1 cellular context compared by ENCODE assay signal in genomic region chr20:63082308-63082938, GRCh38.
TF ChIP-seq lines count a peak whose summit lies in the region.

No MANE protein-coding gene starts in this region.

TF ChIP-seq in HepG2, 621 proteins besides CTCF, POLR2A, EP300 and RAD21 (continued from another document and continues in another):
- TF ChIP-seq ZHX1 (CRISPR knock-in tag; IDR thresholded peaks at IDR 0.05; ENCODE audit: low read depth) = peak; percentile 79; the same call in 1 of the 2 replicates
- TF ChIP-seq MXI1 (IDR thresholded peaks at IDR 0.05; ENCODE audit: borderline replicate concordance, low read depth, low read length) = no peak
- no peak for TF ChIP-seq SSRP1 (CRISPR knock-in tag; IDR thresholded peaks at IDR 0.05)
- peak; percentile 94; the same call in 1 of the 2 replicates for TF ChIP-seq LRRFIP1 (CRISPR knock-in tag; conservative IDR thresholded peaks at IDR 0.05)
- TF ChIP-seq TEF (CRISPR knock-in tag; IDR thresholded peaks at IDR 0.05) = peak; percentile 78; the same call in 1 of the 2 replicates
- peak; percentile 46; the same call in 1 of the 2 replicates for TF ChIP-seq ZNF614 (CRISPR knock-in tag; IDR thresholded peaks at IDR 0.05; ENCODE audit: borderline replicate concordance)
- no peak for TF ChIP-seq ZNF234 (CRISPR knock-in tag; conservative IDR thresholded peaks at IDR 0.05)
- TF ChIP-seq HDAC1 (CRISPR knock-in tag; IDR thresholded peaks at IDR 0.05) = 0 out of 2 replicates have a peak, but pooled peaks have one; percentile 30
- TF ChIP-seq JUNB (CRISPR knock-in tag; IDR thresholded peaks at IDR 0.05; ENCODE audit: borderline replicate concordance) = no peak
- TF ChIP-seq TP53 (CRISPR knock-in tag; conservative IDR thresholded peaks at IDR 0.05) = no peak
- peak; percentile 30; the same call in 1 of the 2 replicates for TF ChIP-seq ZSCAN20 (CRISPR knock-in tag; IDR thresholded peaks at IDR 0.05; ENCODE audit: borderline replicate concordance)
- TF ChIP-seq TOE1 (CRISPR knock-in tag; IDR thresholded peaks at IDR 0.05) = no peak
- peak; percentile 90; the same call in 1 of the 2 replicates for TF ChIP-seq MAF1 (CRISPR knock-in tag; IDR thresholded peaks at IDR 0.05; ENCODE audit: borderline replicate concordance)
- TF ChIP-seq TBP (CRISPR knock-in tag; IDR thresholded peaks at IDR 0.05) = no peak
- TF ChIP-seq ZNF335 (CRISPR knock-in tag; IDR thresholded peaks at IDR 0.05) = peak; percentile 91; the same call in 1 of the 2 replicates
- TF ChIP-seq MED1 (CRISPR knock-in tag; IDR thresholded peaks at IDR 0.05) = peak; percentile 60; the same call in 1 of the 2 replicates
- TF ChIP-seq ESRRA (CRISPR knock-in tag; IDR thresholded peaks at IDR 0.05; ENCODE audit: low read depth) = 0 out of 2 replicates have a peak, but pooled peaks have one; percentile 41
- TF ChIP-seq ZKSCAN1 (IDR thresholded peaks at IDR 0.05; ENCODE audit: low read length) = peak; percentile 35; the same call in 1 of the 2 replicates
- TF ChIP-seq KAT8 (CRISPR knock-in tag; IDR thresholded peaks at IDR 0.05) = peak; percentile 42; the same call in 1 of the 2 replicates
- TF ChIP-seq ZNF597 (CRISPR knock-in tag; IDR thresholded peaks at IDR 0.05) = no peak
- peak; percentile 92; the same call in 1 of the 2 replicates for TF ChIP-seq ZNF251 (CRISPR knock-in tag; IDR thresholded peaks at IDR 0.05)
- TF ChIP-seq ZBTB7B (CRISPR knock-in tag; IDR thresholded peaks at IDR 0.05) = 0 out of 2 replicates have a peak, but pooled peaks have one; percentile 30
- no peak for TF ChIP-seq ZNF101 (CRISPR knock-in tag; IDR thresholded peaks at IDR 0.05; ENCODE audit: borderline replicate concordance, low read depth)
- no peak for TF ChIP-seq ZNF552 (CRISPR knock-in tag; IDR thresholded peaks at IDR 0.05; ENCODE audit: borderline replicate concordance)
- no peak for TF ChIP-seq TBL1XR1 (IDR thresholded peaks at IDR 0.05; ENCODE audit: borderline replicate concordance, low read length, partially characterized antibody)
- TF ChIP-seq, protein P1, sequence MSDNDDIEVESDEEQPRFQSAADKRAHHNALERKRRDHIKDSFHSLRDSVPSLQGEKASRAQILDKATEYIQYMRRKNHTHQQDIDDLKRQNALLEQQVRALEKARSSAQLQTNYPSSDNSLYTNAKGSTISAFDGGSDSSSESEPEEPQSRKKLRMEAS (IDR thresholded peaks at IDR 0.05) = no peak; the same call in 1 of the 2 replicates
- TF ChIP-seq ZNF784 (CRISPR knock-in tag; IDR thresholded peaks at IDR 0.05; ENCODE audit: borderline replicate concordance) = peak; percentile 85
- no peak for TF ChIP-seq ZNF800 (CRISPR knock-in tag; IDR thresholded peaks at IDR 0.05)
- TF ChIP-seq, protein P2, sequence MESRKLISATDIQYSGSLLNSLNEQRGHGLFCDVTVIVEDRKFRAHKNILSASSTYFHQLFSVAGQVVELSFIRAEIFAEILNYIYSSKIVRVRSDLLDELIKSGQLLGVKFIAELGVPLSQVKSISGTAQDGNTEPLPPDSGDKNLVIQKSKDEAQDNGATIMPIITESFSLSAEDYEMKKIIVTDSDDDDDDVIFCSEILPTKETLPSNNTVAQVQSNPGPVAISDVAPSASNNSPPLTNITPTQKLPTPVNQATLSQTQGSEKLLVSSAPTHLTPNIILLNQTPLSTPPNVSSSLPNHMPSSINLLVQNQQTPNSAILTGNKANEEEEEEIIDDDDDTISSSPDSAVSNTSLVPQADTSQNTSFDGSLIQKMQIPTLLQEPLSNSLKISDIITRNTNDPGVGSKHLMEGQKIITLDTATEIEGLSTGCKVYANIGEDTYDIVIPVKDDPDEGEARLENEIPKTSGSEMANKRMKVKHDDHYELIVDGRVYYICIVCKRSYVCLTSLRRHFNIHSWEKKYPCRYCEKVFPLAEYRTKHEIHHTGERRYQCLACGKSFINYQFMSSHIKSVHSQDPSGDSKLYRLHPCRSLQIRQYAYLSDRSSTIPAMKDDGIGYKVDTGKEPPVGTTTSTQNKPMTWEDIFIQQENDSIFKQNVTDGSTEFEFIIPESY (CRISPR knock-in tag; IDR thresholded peaks at IDR 0.05) = 0 out of 2 replicates have a peak, but pooled peaks have one; percentile 29
- 0 out of 2 replicates have a peak, but pooled peaks have one; percentile 36 for TF ChIP-seq NR2C2 (CRISPR knock-in tag; IDR thresholded peaks at IDR 0.05; ENCODE audit: borderline replicate concordance)
- TF ChIP-seq AGO2 (optimal IDR thresholded peaks at IDR 0.05; ENCODE audit: low read depth, low read length) = no peak
- TF ChIP-seq, protein P3, sequence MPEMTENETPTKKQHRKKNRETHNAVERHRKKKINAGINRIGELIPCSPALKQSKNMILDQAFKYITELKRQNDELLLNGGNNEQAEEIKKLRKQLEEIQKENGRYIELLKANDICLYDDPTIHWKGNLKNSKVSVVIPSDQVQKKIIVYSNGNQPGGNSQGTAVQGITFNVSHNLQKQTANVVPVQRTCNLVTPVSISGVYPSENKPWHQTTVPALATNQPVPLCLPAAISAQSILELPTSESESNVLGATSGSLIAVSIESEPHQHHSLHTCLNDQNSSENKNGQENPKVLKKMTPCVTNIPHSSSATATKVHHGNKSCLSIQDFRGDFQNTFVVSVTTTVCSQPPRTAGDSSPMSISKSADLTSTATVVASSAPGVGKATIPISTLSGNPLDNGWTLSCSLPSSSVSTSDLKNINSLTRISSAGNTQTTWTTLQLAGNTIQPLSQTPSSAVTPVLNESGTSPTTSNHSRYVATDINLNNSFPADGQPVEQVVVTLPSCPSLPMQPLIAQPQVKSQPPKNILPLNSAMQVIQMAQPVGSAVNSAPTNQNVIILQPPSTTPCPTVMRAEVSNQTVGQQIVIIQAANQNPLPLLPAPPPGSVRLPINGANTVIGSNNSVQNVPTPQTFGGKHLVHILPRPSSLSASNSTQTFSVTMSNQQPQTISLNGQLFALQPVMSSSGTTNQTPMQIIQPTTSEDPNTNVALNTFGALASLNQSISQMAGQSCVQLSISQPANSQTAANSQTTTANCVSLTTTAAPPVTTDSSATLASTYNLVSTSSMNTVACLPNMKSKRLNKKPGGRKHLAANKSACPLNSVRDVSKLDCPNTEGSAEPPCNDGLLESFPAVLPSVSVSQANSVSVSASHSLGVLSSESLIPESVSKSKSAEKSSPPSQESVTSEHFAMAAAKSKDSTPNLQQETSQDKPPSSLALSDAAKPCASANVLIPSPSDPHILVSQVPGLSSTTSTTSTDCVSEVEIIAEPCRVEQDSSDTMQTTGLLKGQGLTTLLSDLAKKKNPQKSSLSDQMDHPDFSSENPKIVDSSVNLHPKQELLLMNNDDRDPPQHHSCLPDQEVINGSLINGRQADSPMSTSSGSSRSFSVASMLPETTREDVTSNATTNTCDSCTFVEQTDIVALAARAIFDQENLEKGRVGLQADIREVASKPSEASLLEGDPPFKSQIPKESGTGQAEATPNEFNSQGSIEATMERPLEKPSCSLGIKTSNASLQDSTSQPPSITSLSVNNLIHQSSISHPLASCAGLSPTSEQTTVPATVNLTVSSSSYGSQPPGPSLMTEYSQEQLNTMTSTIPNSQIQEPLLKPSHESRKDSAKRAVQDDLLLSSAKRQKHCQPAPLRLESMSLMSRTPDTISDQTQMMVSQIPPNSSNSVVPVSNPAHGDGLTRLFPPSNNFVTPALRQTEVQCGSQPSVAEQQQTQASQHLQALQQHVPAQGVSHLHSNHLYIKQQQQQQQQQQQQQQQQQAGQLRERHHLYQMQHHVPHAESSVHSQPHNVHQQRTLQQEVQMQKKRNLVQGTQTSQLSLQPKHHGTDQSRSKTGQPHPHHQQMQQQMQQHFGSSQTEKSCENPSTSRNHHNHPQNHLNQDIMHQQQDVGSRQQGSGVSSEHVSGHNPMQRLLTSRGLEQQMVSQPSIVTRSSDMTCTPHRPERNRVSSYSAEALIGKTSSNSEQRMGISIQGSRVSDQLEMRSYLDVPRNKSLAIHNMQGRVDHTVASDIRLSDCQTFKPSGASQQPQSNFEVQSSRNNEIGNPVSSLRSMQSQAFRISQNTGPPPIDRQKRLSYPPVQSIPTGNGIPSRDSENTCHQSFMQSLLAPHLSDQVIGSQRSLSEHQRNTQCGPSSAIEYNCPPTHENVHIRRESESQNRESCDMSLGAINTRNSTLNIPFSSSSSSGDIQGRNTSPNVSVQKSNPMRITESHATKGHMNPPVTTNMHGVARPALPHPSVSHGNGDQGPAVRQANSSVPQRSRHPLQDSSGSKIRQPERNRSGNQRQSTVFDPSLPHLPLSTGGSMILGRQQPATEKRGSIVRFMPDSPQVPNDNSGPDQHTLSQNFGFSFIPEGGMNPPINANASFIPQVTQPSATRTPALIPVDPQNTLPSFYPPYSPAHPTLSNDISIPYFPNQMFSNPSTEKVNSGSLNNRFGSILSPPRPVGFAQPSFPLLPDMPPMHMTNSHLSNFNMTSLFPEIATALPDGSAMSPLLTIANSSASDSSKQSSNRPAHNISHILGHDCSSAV (CRISPR knock-in tag; IDR thresholded peaks at IDR 0.05; ENCODE audit: borderline replicate concordance) = no peak
- TF ChIP-seq CREB1 (IDR thresholded peaks at IDR 0.05) = no peak
- no peak for TF ChIP-seq CREB1 (CRISPR knock-in tag; IDR thresholded peaks at IDR 0.05)
- peak; percentile 69 for TF ChIP-seq RXRB (CRISPR knock-in tag; IDR thresholded peaks at IDR 0.05; ENCODE audit: borderline replicate concordance)
- TF ChIP-seq TGIF2 (CRISPR knock-in tag; IDR thresholded peaks at IDR 0.05) = peak; percentile 89
- no peak for TF ChIP-seq FOXA1 (IDR thresholded peaks at IDR 0.05)
- no peak for TF ChIP-seq FOXA1 (CRISPR knock-in tag; IDR thresholded peaks at IDR 0.05)
- peak; percentile 95; the same call in 1 of the 2 replicates for TF ChIP-seq IRX3 (CRISPR knock-in tag; IDR thresholded peaks at IDR 0.05; ENCODE audit: borderline replicate concordance, low read depth)
- no peak for TF ChIP-seq NCOA1 (CRISPR knock-in tag; IDR thresholded peaks at IDR 0.05)
- TF ChIP-seq PTBP1 (IDR thresholded peaks at IDR 0.05; ENCODE audit: low read depth, low read length, poor library complexity, severe bottlenecking) = no peak
- no peak for TF ChIP-seq AKAP8 (CRISPR knock-in tag; IDR thresholded peaks at IDR 0.05)
